ENCODE assay signal across 1 cellular context in the genomic region with DNA sequence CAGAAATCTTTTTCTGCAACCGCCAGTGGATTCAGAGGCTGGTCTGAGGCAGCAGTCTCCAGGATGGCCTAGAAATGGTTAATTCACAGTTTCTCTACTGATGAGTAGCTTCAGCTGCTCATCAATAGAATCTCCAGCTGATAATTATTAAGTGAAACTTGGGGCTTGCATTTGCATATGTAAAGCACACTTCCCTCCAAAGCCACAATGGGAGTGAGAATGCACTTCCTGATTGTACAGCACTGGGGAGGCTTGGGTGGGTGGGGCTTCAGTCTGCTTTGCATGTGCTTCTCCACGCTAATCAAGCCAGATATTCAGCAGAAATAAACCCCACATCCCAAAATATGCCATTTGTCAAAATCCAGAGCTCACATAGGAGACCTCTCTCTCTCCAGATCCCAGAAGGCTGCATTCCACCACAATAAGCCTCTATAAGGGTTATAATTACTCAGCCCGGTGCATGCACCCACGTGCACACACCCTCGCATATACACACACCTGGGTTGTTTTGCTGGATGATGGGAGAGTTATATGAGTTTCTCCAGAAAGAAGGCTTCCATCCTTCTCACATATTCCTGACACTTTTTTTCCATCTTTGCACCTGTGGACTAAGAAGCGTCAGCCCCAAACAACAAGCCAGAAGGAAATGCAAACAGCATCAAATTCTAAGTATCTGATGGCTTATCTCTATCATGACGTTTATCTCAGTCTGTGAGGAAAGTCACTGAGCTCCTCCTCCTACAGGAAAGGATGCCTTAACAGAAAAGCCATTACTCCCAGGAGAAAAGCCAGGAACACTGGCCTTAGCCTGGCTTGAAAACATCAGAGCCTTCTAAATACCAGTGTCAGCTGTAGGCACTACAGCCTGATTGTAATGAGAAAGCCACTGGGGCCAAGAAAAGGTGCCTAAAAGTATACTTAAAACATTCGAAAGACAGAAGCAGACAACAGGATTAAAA.
TF ChIP-seq lines count a peak whose summit lies in the region.

No MANE protein-coding gene starts in this region.

TF ChIP-seq in IMR-90, 13 proteins besides CTCF, POLR2A, EP300 and RAD21 (continued from another document):
- TF ChIP-seq ELK1 (IDR thresholded peaks at IDR 0.05; ENCODE audit: borderline replicate concordance, low read depth, low read length) = no peak
- TF ChIP-seq CHD1 (IDR thresholded peaks at IDR 0.05; ENCODE audit: low read depth, low read length) = no peak
- no peak for TF ChIP-seq MAFK (IDR thresholded peaks at IDR 0.05; ENCODE audit: low read depth, low read length)
- TF ChIP-seq, protein P1, sequence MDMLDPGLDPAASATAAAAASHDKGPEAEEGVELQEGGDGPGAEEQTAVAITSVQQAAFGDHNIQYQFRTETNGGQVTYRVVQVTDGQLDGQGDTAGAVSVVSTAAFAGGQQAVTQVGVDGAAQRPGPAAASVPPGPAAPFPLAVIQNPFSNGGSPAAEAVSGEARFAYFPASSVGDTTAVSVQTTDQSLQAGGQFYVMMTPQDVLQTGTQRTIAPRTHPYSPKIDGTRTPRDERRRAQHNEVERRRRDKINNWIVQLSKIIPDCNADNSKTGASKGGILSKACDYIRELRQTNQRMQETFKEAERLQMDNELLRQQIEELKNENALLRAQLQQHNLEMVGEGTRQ (IDR thresholded peaks at IDR 0.05; ENCODE audit: low read depth, low read length) = no peak
- no peak for TF ChIP-seq MAZ (IDR thresholded peaks at IDR 0.05; ENCODE audit: borderline replicate concordance, low read depth, low read length)
